ENCODE assay signal across 1 cellular context in the genomic region with DNA sequence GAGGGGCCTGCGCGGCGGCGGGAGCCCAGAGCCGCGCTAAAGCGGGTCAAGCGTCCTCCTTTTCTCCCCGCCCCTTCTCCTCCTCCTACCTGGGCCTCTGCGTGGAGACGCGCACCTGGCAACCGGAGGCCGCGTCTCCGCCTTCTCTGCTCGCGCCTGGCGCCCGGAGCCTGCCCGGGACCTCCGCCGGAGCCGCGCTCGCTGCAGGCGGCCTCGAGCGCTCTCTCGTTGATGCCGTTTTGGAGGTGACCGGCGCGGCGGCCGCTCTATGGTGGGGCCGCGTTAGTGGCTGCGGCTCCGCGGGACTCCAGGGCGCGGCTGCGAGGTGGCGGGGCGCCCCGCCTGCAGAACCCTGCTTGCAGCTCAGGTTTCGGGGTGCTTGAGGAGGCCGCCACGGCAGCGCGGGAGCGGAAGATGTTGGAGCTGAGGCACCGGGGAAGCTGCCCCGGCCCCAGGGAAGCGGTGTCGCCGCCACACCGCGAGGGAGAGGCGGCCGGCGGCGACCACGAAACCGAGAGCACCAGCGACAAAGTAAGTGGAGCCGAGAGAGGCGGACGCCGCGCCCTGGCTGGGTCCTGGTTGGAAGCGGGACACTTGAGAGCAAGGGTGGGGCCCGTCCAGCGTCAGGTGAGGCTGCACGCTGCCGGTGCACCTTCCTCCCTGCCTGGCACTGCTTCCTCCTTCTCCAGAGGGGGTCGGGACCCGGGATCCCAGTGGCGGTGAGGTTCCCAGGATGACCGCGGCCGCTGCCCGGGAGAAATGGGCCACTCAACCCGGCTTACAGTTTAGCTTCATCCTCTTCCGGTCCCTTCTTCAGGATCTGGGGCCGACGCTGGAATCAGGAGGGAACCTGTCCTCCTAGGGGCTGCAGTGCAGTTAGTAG.
TF ChIP-seq lines count a peak whose summit lies in the region.

A gene (plus strand): TSS at position 140 of the 883 bp plus-strand sequence. CDS start 275 bp downstream, at position 415.

TF ChIP-seq in HepG2, 621 proteins besides CTCF, POLR2A, EP300 and RAD21 (continued from another document and continues in another):
- TF ChIP-seq, protein P1, sequence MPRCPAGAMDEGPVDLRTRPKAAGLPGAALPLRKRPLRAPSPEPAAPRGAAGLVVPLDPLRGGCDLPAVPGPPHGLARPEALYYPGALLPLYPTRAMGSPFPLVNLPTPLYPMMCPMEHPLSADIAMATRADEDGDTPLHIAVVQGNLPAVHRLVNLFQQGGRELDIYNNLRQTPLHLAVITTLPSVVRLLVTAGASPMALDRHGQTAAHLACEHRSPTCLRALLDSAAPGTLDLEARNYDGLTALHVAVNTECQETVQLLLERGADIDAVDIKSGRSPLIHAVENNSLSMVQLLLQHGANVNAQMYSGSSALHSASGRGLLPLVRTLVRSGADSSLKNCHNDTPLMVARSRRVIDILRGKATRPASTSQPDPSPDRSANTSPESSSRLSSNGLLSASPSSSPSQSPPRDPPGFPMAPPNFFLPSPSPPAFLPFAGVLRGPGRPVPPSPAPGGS (CRISPR knock-in tag; IDR thresholded peaks at IDR 0.05) = no peak
- TF ChIP-seq ZNF747 (CRISPR knock-in tag; IDR thresholded peaks at IDR 0.05; ENCODE audit: borderline replicate concordance) = no peak
- TF ChIP-seq GABPB1 (CRISPR knock-in tag; IDR thresholded peaks at IDR 0.05) = peak; percentile 62; the same call in 1 of the 2 replicates
- TF ChIP-seq, protein P2, sequence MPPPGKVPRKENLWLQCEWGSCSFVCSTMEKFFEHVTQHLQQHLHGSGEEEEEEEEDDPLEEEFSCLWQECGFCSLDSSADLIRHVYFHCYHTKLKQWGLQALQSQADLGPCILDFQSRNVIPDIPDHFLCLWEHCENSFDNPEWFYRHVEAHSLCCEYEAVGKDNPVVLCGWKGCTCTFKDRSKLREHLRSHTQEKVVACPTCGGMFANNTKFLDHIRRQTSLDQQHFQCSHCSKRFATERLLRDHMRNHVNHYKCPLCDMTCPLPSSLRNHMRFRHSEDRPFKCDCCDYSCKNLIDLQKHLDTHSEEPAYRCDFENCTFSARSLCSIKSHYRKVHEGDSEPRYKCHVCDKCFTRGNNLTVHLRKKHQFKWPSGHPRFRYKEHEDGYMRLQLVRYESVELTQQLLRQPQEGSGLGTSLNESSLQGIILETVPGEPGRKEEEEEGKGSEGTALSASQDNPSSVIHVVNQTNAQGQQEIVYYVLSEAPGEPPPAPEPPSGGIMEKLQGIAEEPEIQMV (CRISPR knock-in tag; IDR thresholded peaks at IDR 0.05; ENCODE audit: low read depth) = no peak
- TF ChIP-seq ZSCAN25 (CRISPR knock-in tag; IDR thresholded peaks at IDR 0.05) = no peak
- TF ChIP-seq ZNF530 (CRISPR knock-in tag; IDR thresholded peaks at IDR 0.05; ENCODE audit: low read depth) = no peak
- TF ChIP-seq ZNF616 (CRISPR knock-in tag; IDR thresholded peaks at IDR 0.05; ENCODE audit: low read depth) = no peak
- TF ChIP-seq, protein P3, sequence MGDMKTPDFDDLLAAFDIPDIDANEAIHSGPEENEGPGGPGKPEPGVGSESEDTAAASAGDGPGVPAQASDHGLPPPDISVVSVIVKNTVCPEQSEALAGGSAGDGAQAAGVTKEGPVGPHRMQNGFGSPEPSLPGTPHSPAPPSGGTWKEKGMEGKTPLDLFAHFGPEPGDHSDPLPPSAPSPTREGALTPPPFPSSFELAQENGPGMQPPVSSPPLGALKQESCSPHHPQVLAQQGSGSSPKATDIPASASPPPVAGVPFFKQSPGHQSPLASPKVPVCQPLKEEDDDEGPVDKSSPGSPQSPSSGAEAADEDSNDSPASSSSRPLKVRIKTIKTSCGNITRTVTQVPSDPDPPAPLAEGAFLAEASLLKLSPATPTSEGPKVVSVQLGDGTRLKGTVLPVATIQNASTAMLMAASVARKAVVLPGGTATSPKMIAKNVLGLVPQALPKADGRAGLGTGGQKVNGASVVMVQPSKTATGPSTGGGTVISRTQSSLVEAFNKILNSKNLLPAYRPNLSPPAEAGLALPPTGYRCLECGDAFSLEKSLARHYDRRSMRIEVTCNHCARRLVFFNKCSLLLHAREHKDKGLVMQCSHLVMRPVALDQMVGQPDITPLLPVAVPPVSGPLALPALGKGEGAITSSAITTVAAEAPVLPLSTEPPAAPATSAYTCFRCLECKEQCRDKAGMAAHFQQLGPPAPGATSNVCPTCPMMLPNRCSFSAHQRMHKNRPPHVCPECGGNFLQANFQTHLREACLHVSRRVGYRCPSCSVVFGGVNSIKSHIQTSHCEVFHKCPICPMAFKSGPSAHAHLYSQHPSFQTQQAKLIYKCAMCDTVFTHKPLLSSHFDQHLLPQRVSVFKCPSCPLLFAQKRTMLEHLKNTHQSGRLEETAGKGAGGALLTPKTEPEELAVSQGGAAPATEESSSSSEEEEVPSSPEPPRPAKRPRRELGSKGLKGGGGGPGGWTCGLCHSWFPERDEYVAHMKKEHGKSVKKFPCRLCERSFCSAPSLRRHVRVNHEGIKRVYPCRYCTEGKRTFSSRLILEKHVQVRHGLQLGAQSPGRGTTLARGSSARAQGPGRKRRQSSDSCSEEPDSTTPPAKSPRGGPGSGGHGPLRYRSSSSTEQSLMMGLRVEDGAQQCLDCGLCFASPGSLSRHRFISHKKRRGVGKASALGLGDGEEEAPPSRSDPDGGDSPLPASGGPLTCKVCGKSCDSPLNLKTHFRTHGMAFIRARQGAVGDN (CRISPR knock-in tag; IDR thresholded peaks at IDR 0.05) = peak; percentile 71
- TF ChIP-seq SMC3 (IDR thresholded peaks at IDR 0.05; ENCODE audit: low read length) = no peak
- TF ChIP-seq ETV5 (CRISPR knock-in tag; IDR thresholded peaks at IDR 0.05; ENCODE audit: borderline replicate concordance) = no peak
- 0 out of 2 replicates have a peak, but pooled peaks have one; percentile 67 for TF ChIP-seq BRD4 (CRISPR knock-in tag; IDR thresholded peaks at IDR 0.05)
- peak; percentile 21 for TF ChIP-seq ZNF781 (CRISPR knock-in tag; IDR thresholded peaks at IDR 0.05; ENCODE audit: borderline replicate concordance, not compliant biosample characterization)
- TF ChIP-seq, protein P4, sequence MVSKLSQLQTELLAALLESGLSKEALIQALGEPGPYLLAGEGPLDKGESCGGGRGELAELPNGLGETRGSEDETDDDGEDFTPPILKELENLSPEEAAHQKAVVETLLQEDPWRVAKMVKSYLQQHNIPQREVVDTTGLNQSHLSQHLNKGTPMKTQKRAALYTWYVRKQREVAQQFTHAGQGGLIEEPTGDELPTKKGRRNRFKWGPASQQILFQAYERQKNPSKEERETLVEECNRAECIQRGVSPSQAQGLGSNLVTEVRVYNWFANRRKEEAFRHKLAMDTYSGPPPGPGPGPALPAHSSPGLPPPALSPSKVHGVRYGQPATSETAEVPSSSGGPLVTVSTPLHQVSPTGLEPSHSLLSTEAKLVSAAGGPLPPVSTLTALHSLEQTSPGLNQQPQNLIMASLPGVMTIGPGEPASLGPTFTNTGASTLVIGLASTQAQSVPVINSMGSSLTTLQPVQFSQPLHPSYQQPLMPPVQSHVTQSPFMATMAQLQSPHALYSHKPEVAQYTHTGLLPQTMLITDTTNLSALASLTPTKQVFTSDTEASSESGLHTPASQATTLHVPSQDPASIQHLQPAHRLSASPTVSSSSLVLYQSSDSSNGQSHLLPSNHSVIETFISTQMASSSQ (IDR thresholded peaks at IDR 0.05; ENCODE audit: low read depth) = no peak
- TF ChIP-seq, protein P4 (CRISPR knock-in tag; IDR thresholded peaks at IDR 0.05; ENCODE audit: borderline replicate concordance) = no peak
- TF ChIP-seq, protein P5, sequence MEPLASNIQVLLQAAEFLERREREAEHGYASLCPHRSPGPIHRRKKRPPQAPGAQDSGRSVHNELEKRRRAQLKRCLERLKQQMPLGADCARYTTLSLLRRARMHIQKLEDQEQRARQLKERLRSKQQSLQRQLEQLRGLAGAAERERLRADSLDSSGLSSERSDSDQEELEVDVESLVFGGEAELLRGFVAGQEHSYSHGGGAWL (CRISPR knock-in tag; IDR thresholded peaks at IDR 0.05) = 0 out of 2 replicates have a peak, but pooled peaks have one; percentile 52
- TF ChIP-seq ASH2L (IDR thresholded peaks at IDR 0.05; ENCODE audit: insufficient read length, low read depth, low read length) = peak; percentile 36
- no peak for TF ChIP-seq ZNF660 (CRISPR knock-in tag; IDR thresholded peaks at IDR 0.05; ENCODE audit: borderline replicate concordance, low read depth)
- no peak for TF ChIP-seq ZMYM3 (CRISPR knock-in tag; IDR thresholded peaks at IDR 0.05)
- peak; percentile 29 for TF ChIP-seq MED8 (CRISPR knock-in tag; IDR thresholded peaks at IDR 0.05; ENCODE audit: insufficient replicate concordance)
- TF ChIP-seq ONECUT2 (CRISPR knock-in tag; IDR thresholded peaks at IDR 0.05) = no peak
- no peak for TF ChIP-seq ARNT2 (CRISPR knock-in tag; IDR thresholded peaks at IDR 0.05; ENCODE audit: low read depth)
- TF ChIP-seq ZNF589 (CRISPR knock-in tag; conservative IDR thresholded peaks at IDR 0.05) = no peak
- no peak for TF ChIP-seq ZNF75D (CRISPR knock-in tag; IDR thresholded peaks at IDR 0.05; ENCODE audit: borderline replicate concordance)
- TF ChIP-seq ZSCAN12 (CRISPR knock-in tag; IDR thresholded peaks at IDR 0.05) = peak; percentile 65; the same call in 1 of the 2 replicates
- TF ChIP-seq, protein P6, sequence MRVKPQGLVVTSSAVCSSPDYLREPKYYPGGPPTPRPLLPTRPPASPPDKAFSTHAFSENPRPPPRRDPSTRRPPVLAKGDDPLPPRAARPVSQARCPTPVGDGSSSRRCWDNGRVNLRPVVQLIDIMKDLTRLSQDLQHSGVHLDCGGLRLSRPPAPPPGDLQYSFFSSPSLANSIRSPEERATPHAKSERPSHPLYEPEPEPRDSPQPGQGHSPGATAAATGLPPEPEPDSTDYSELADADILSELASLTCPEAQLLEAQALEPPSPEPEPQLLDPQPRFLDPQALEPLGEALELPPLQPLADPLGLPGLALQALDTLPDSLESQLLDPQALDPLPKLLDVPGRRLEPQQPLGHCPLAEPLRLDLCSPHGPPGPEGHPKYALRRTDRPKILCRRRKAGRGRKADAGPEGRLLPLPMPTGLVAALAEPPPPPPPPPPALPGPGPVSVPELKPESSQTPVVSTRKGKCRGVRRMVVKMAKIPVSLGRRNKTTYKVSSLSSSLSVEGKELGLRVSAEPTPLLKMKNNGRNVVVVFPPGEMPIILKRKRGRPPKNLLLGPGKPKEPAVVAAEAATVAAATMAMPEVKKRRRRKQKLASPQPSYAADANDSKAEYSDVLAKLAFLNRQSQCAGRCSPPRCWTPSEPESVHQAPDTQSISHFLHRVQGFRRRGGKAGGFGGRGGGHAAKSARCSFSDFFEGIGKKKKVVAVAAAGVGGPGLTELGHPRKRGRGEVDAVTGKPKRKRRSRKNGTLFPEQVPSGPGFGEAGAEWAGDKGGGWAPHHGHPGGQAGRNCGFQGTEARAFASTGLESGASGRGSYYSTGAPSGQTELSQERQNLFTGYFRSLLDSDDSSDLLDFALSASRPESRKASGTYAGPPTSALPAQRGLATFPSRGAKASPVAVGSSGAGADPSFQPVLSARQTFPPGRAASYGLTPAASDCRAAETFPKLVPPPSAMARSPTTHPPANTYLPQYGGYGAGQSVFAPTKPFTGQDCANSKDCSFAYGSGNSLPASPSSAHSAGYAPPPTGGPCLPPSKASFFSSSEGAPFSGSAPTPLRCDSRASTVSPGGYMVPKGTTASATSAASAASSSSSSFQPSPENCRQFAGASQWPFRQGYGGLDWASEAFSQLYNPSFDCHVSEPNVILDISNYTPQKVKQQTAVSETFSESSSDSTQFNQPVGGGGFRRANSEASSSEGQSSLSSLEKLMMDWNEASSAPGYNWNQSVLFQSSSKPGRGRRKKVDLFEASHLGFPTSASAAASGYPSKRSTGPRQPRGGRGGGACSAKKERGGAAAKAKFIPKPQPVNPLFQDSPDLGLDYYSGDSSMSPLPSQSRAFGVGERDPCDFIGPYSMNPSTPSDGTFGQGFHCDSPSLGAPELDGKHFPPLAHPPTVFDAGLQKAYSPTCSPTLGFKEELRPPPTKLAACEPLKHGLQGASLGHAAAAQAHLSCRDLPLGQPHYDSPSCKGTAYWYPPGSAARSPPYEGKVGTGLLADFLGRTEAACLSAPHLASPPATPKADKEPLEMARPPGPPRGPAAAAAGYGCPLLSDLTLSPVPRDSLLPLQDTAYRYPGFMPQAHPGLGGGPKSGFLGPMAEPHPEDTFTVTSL (CRISPR knock-in tag; IDR thresholded peaks at IDR 0.05; ENCODE audit: borderline replicate concordance) = no peak
- TF ChIP-seq, protein P7, sequence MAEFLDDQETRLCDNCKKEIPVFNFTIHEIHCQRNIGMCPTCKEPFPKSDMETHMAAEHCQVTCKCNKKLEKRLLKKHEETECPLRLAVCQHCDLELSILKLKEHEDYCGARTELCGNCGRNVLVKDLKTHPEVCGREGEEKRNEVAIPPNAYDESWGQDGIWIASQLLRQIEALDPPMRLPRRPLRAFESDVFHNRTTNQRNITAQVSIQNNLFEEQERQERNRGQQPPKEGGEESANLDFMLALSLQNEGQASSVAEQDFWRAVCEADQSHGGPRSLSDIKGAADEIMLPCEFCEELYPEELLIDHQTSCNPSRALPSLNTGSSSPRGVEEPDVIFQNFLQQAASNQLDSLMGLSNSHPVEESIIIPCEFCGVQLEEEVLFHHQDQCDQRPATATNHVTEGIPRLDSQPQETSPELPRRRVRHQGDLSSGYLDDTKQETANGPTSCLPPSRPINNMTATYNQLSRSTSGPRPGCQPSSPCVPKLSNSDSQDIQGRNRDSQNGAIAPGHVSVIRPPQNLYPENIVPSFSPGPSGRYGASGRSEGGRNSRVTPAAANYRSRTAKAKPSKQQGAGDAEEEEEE (CRISPR knock-in tag; IDR thresholded peaks at IDR 0.05; ENCODE audit: borderline replicate concordance) = no peak
- TF ChIP-seq, protein P8, sequence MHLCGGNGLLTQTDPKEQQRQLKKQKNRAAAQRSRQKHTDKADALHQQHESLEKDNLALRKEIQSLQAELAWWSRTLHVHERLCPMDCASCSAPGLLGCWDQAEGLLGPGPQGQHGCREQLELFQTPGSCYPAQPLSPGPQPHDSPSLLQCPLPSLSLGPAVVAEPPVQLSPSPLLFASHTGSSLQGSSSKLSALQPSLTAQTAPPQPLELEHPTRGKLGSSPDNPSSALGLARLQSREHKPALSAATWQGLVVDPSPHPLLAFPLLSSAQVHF (CRISPR knock-in tag; IDR thresholded peaks at IDR 0.05) = peak; percentile 60; the same call in 1 of the 2 replicates
- TF ChIP-seq ZNF543 (CRISPR knock-in tag; IDR thresholded peaks at IDR 0.05) = no peak
- no peak for TF ChIP-seq ZNF546 (CRISPR knock-in tag; conservative IDR thresholded peaks at IDR 0.05)
- 0 out of 2 replicates have a peak, but pooled peaks have one; percentile 74 for TF ChIP-seq ZNF235 (CRISPR knock-in tag; IDR thresholded peaks at IDR 0.05; ENCODE audit: borderline replicate concordance)
- TF ChIP-seq TMF1 (CRISPR knock-in tag; IDR thresholded peaks at IDR 0.05; ENCODE audit: low read depth) = no peak
- TF ChIP-seq ZNF354B (CRISPR knock-in tag; IDR thresholded peaks at IDR 0.05) = no peak
